8 cellular contexts compared by ENCODE assay signal in genomic region chr2:61898810-61899209, GRCh38. TPM values are rescaled to one million over a fixed set of nuclear protein-coding genes. Genes with fewer than 3 reads are reported as not detected.
A peak's percentile ranks its signal among the peaks of the same experiment; 100 is the strongest.
DNase-seq lines count a peak whose midpoint lies in the region; ATAC-seq and TF ChIP-seq lines count a peak whose summit lies in the region.

No MANE protein-coding gene starts in this region.

- CTCF ChIA-PET in BJ (lab: Yijun Ruan, JAX), result interaction anchor here (0.7 to 1.2 kb wide), 5 partner anchors 11 to 764 kb away, joined by 3 to 5 read pairs (median 3); no protein-coding TSS in a partner anchor

- ATAC-seq in HG03571 (IDR thresholded peaks at IDR 0.05; ENCODE audit: unreplicated experiment) (no peak), HG03432 (IDR thresholded peaks at IDR 0.05; ENCODE audit: unreplicated experiment) (no peak), HG02642 (IDR thresholded peaks at IDR 0.05; ENCODE audit: poor library complexity, unreplicated experiment) (no peak)

- no peaks in the 10 kb centered on the region for H3K4me1 ChIP-seq in HAP-1

- H3K9me3 ChIP-seq in HAP-1, result no peaks in the 10 kb centered on the region

- DNase-seq in BJ (ENCODE audit: low read depth) (no peak), SK-MEL-5 (ENCODE audit: low read depth, low spot score) (peak; percentile 73), kidney epithelial cell (ENCODE audit: low read depth) (no peak), HAP-1 (ENCODE audit: low spot score in 2 of 2) (no peak)

- in situ Hi-C loops in SK-MEL-5 (cut with HindIII; ENCODE audit: low pct_unique_long_range_greater_than_20kb, low sequenced_read_pairs), result no loop called here
- in situ Hi-C loops in HAP-1 (cut with MboI; ENCODE audit: low sequenced_read_pairs), result no loop called here

- no peaks in the 10 kb centered on the region for H3K36me3 ChIP-seq in BJ (ENCODE audit: control insufficient read depth, insufficient read depth, low read length)
- H3K36me3 ChIP-seq in kidney epithelial cell (ENCODE audit: control insufficient read depth, insufficient read depth, low read length), result no peaks in the 10 kb centered on the region
- H3K36me3 ChIP-seq in HAP-1 (replicated peaks), result no peaks in the 10 kb centered on the region

- POLR2A ChIA-PET in BJ (lab: Charles Lee), result interaction anchor here (0.5 kb wide), 1 partner anchor 514 kb away, joined by 3 read pairs; no protein-coding TSS in a partner anchor

- TF ChIP-seq CTCF in BJ (IDR thresholded peaks at IDR 0.05; ENCODE audit: insufficient read depth, low read depth, low read length), result peak; percentile 58
- peak; percentile 38 for TF ChIP-seq CTCF in GM12874 (IDR thresholded peaks at IDR 0.05; ENCODE audit: insufficient read depth, low read depth, low read length)
- TF ChIP-seq CTCF in kidney epithelial cell (IDR thresholded peaks at IDR 0.05; ENCODE audit: insufficient read depth, low read length, poor library complexity, severe bottlenecking), result peak; percentile 49

- no peaks in the 10 kb centered on the region for H3K27me3 ChIP-seq in BJ (ENCODE audit: control insufficient read depth, insufficient read depth, low read length)
- no peaks in the 10 kb centered on the region for H3K27me3 ChIP-seq in kidney epithelial cell (ENCODE audit: control insufficient read depth, insufficient read depth, low read length)
- H3K27me3 ChIP-seq in HAP-1 (ENCODE audit: low read depth), result no peaks in the 10 kb centered on the region

- H3K4me3 ChIP-seq in BJ (ENCODE audit: low read depth, low read length), result no peak overlapping the region
- no peak overlapping the region for H3K4me3 ChIP-seq in kidney epithelial cell (ENCODE audit: low read depth, low read length)
- no peak overlapping the region for H3K4me3 ChIP-seq in HAP-1

RNA-seq across cellular contexts. Expression of gene COMMD1, which starts 6.7 kb away (rescaled TPM):
- 44.6 and 50.5 TPM in 2 replicates for polyA plus RNA-seq in BJ (2011; rRNA removed)
- 15.5 and 16.7 TPM in 2 replicates for polyA minus RNA-seq in BJ (2011; rRNA and poly(A)+ RNA removed)
- 51.2 and 54.1 TPM in 2 replicates for total RNA-seq in SK-MEL-5 (2014; rRNA removed; shearing (Covaris generic))
- polyA plus RNA-seq in SK-MEL-5 (2015; cell fraction: cytosol; rRNA removed), result 42.5 and 43.1 TPM in 2 replicates
- 8.7 and 12.4 TPM in 2 replicates for polyA plus RNA-seq in SK-MEL-5 (2015; cell fraction: nucleus; rRNA removed)
- 44.1 and 44.9 TPM in 2 replicates for total RNA-seq in kidney epithelial cell

RNA-seq across cellular contexts. Expression of gene CCT4, which starts 10.4 kb away (rescaled TPM):
- 61.0 and 108 TPM in 2 replicates for polyA plus RNA-seq in BJ (2011; rRNA removed)
- polyA minus RNA-seq in BJ (2011; rRNA and poly(A)+ RNA removed), result 41.1 and 43.3 TPM in 2 replicates
- total RNA-seq in SK-MEL-5 (2014; rRNA removed; shearing (Covaris generic)), result 456 and 499 TPM in 2 replicates
- polyA plus RNA-seq in SK-MEL-5 (2015; cell fraction: cytosol; rRNA removed), result 197 and 259 TPM in 2 replicates
- 83.3 and 119 TPM in 2 replicates for polyA plus RNA-seq in SK-MEL-5 (2015; cell fraction: nucleus; rRNA removed)
- 156 and 158 TPM in 2 replicates for total RNA-seq in kidney epithelial cell

RNA-seq across cellular contexts. Expression of gene FAM161A, which starts 45.0 kb away (rescaled TPM):
- 0.20 and 0.33 TPM in 2 replicates for polyA plus RNA-seq in BJ (2011; rRNA removed)
- polyA minus RNA-seq in BJ (2011; rRNA and poly(A)+ RNA removed), result 0.09 and 0.21 TPM in 2 replicates
- total RNA-seq in SK-MEL-5 (2014; rRNA removed; shearing (Covaris generic)), result 12.3 and 21.7 TPM in 2 replicates
- polyA plus RNA-seq in SK-MEL-5 (2015; cell fraction: cytosol; rRNA removed), result 8.5 and 11.8 TPM in 2 replicates
- polyA plus RNA-seq in SK-MEL-5 (2015; cell fraction: nucleus; rRNA removed), result 153 and 176 TPM in 2 replicates
- total RNA-seq in kidney epithelial cell, result 3.0 and 6.0 TPM in 2 replicates
